ENCODE assay signal across 14 cellular contexts in genomic region chr1:197269053-197269452, GRCh38. TPM values are rescaled to one million over a fixed set of nuclear protein-coding genes. Genes with fewer than 3 reads are reported as not detected.
A peak's percentile ranks its signal among the peaks of the same experiment; 100 is the strongest.
DNase-seq lines count a peak whose midpoint lies in the region; ATAC-seq and TF ChIP-seq lines count a peak whose summit lies in the region.
"Had no signal": no experiment of that assay in that cellular context is flagged by ENCODE, and none has a peak within 500 bp of the region (broad histone marks: within the 10 kb centered on the region; RNA-seq: fewer than 3 reads in every experiment).

No MANE protein-coding gene starts in this region.

- H3K36me3 Mint-ChIP-seq in endodermal cell (ENCODE audit: low read depth), result no peaks in the 10 kb centered on the region

- H3K27me3 Mint-ChIP-seq in endodermal cell (ENCODE audit: insufficient read depth), result no peaks in the 10 kb centered on the region

- no peak overlapping the region for H3K4me3 Mint-ChIP-seq in endodermal cell

- intact Hi-C loops in heart left ventricle (cut with DNase I), result no loop called here
- intact Hi-C loops in right cardiac atrium (cut with DNase I), result no loop called here

- WGBS in heart left ventricle, 4 donors, result 17 to 27% (median 20%) methylated on average over 6 of the region's 6 CpGs
- WGBS in right cardiac atrium, result 25% methylated on average over 6 of the region's 6 CpGs
- WGBS in endodermal cell (ENCODE audit: insufficient coverage in 1 of 2, insufficient read length in 1 of 2), 2 experiments, result 49 to 67% methylated on average over 5 to 6 of the region's 6 CpGs

- no peak for TF ChIP-seq POLR2A in heart left ventricle (IDR thresholded peaks at IDR 0.05)

- H3K9me3 Mint-ChIP-seq in endodermal cell, result no peaks in the 10 kb centered on the region

- H3K36me3 ChIP-seq in heart left ventricle (no peaks in the 10 kb centered on the region), endodermal cell (ENCODE audit: control insufficient read depth, insufficient read depth, low read length) (no peaks in the 10 kb centered on the region)
- H3K36me3 ChIP-seq: cardiac muscle cell had no signal

- no peak for TF ChIP-seq CTCF in heart left ventricle (IDR thresholded peaks at IDR 0.05)
- TF ChIP-seq CTCF in endodermal cell (conservative IDR thresholded peaks at IDR 0.05), result no peak

- no peaks in the 10 kb centered on the region for H3K4me1 Mint-ChIP-seq in endodermal cell

- peak; percentile 47 to 93 (median 80) for ATAC-seq in heart left ventricle
- ATAC-seq in right cardiac atrium, result no peak
- ATAC-seq: A549 had no signal

- H3K9me3 ChIP-seq in heart left ventricle (no peaks in the 10 kb centered on the region), right cardiac atrium (ENCODE audit: control insufficient read depth, low read length) (no peaks in the 10 kb centered on the region), endodermal cell (ENCODE audit: control insufficient read depth, low read length) (no peaks in the 10 kb centered on the region)
- H3K9me3 ChIP-seq: A549 had no signal

- H3K4me3 ChIP-seq in heart left ventricle (no peak overlapping the region), right cardiac atrium (ENCODE audit: low read length) (no peak overlapping the region), endodermal cell (ENCODE audit: low read length) (no peak overlapping the region)
- H3K4me3 ChIP-seq: A549, cardiac muscle cell, smooth muscle cell had no signal

- H3K9ac ChIP-seq in endodermal cell (ENCODE audit: extremely low read depth, low read length, poor library complexity, severe bottlenecking), result no peak overlapping the region

- H3K27ac Mint-ChIP-seq in endodermal cell, result no peak overlapping the region

- no peak overlapping the region for H3K27ac ChIP-seq in heart left ventricle
- no peak overlapping the region for H3K27ac ChIP-seq in right cardiac atrium (ENCODE audit: low read length)
- H3K27ac ChIP-seq in endodermal cell (ENCODE audit: low read depth, low read length), result no peak overlapping the region
- peak overlapping the region; percentile 30 for H3K27ac ChIP-seq in temporal lobe (ENCODE audit: low read depth, low read length)
- H3K27ac ChIP-seq: A549, cardiac muscle cell had no signal

- no peaks in the 10 kb centered on the region for H3K27me3 ChIP-seq in heart left ventricle
- no peaks in the 10 kb centered on the region for H3K27me3 ChIP-seq in right cardiac atrium (ENCODE audit: control insufficient read depth, insufficient read depth)
- no peaks in the 10 kb centered on the region for H3K27me3 ChIP-seq in endodermal cell (ENCODE audit: control insufficient read depth, insufficient read depth, low read length, poor library complexity, severe bottlenecking)
- H3K27me3 ChIP-seq: cardiac muscle cell had no signal

- peaks cover 0 to 3% (median 0%) of the 10 kb centered on the region in 12 donors for H3K4me1 ChIP-seq in heart left ventricle
- H3K4me1 ChIP-seq in right cardiac atrium (ENCODE audit: control insufficient read depth, insufficient read depth, low read length), result no peaks in the 10 kb centered on the region
- H3K4me1 ChIP-seq in endodermal cell (ENCODE audit: control insufficient read depth, insufficient read depth, low read length), result no peaks in the 10 kb centered on the region
- H3K4me1 ChIP-seq: A549 had no signal

- DNase-seq in heart left ventricle, result no peak
- no peak for DNase-seq in right cardiac atrium
- DNase-seq in NCI-H748 treated with DMSO at 0.1 percent for 48 hours (lab: John Stamatoyannopoulos, UW), result peak; percentile 8
- peak; percentile 32 for DNase-seq in endodermal cell
- DNase-seq in SIG-M5 treated with dmso at 0.1 percent for 504 hours (lab: John Stamatoyannopoulos, UW; ENCODE audit: unreplicated experiment), result no peak
- no peak for DNase-seq in cortex of kidney (lab: John Stamatoyannopoulos, UW)
- DNase-seq in germinal center (ENCODE audit: low spot score), result no peak
- DNase-seq: islet precursor cell, T-helper 1 cell, trophoblast cell had no signal

RNA-seq across cellular contexts. Expression of gene CRB1, which starts 1.0 kb away (rescaled TPM):
- total RNA-seq in heart left ventricle (under 1 TPM in 7 of 9 donors, not detected in 2; 0.22 to 0.56 (median 0.42) TPM), right cardiac atrium (under 1 TPM; 0.25 to 0.60 (median 0.33) TPM), endodermal cell (not detected), temporal lobe (21.6 TPM)
- polyA plus RNA-seq in heart left ventricle (under 1 TPM; 0.06 to 0.08 TPM), right cardiac atrium (0.05 TPM)
- polyA plus RNA-seq in endodermal cell (2013, experiment 1 of 2), result 2.7 TPM
- 2.5 TPM for polyA plus RNA-seq in endodermal cell (2013, experiment 2 of 2)
- polyA plus RNA-seq: A549, smooth muscle cell had no signal

Comparison
In these comparisons a context has a peak if more than half of its experiments do, and no peak if none do; other contexts are left out.
1. ATAC-seq: peak in heart left ventricle (4 of 4); none in right cardiac atrium (0 of 2).
2. DNase-seq: peak in NCI-H748 treated with DMSO at 0.1 percent for 48 hours (single experiment) and endodermal cell (single experiment); none in heart left ventricle (0 of 5), right cardiac atrium (0 of 3), SIG-M5 treated with dmso at 0.1 percent for 504 hours (single experiment), cortex of kidney (single experiment) and germinal center (single experiment).
3. RNA of gene CRB1, which starts 1.0 kb away (total RNA-seq): 21.6 TPM in temporal lobe (single experiment); 0.22 to 0.56 TPM in heart left ventricle, 0.25 to 0.60 TPM in right cardiac atrium and not detected in endodermal cell; every median in the first group is over 10 times any median in the second.